ENCODE assay signal across 13 cellular contexts in the genomic region with DNA sequence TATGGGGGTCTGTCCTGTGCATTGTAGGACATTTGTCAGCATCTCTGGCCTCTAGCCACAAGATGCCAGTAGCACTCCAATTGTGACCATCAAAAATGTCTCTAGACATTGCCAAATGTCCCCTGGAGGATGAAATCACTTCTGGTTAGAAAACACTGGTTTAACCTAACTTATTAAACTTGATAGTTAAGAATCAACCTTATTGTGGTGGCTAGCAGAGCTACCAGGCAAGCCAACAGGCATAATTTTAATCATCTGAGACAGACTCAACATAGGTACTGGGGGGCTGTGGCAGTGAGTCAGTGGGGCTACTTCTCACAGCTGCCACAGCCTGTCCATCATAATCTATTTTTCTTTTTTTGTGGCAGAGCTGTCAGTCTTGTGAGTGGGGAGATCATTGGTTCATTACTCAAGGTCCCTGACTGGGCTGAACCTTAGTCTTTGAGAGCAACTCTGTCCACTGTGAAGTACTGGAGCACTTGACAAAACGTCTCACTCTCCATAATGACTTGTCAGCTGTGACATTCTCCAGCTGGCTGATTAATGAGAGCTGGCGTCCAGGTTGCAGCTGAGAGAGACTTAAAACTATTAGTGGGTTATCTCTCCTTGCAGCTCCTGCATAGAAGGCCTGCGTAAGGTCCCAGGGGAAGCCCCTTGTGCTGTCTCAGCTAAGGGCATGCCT.
DNase-seq lines count a peak whose midpoint lies in the region; ATAC-seq and TF ChIP-seq lines count a peak whose summit lies in the region.
"Had no signal": no experiment of that assay in that cellular context is flagged by ENCODE, and none has a peak within 500 bp of the region (broad histone marks: within the 10 kb centered on the region; RNA-seq: fewer than 3 reads in every experiment).

No MANE protein-coding gene starts in this region.

- no peaks in the 10 kb centered on the region for H3F3A ChIP-seq in PC-3 (ENCODE audit: low read length, unreplicated experiment)

- no peak for TF ChIP-seq POLR2A in ovary (IDR thresholded peaks at IDR 0.05)

- H3K4me3 ChIP-seq in PC-3 (ENCODE audit: low read length) (no peak overlapping the region), ovary (no peak overlapping the region)
- H3K4me3 ChIP-seq: smooth muscle cell had no signal

- H3K4me1 ChIP-seq in PC-3 (ENCODE audit: insufficient read depth, low read length) (peaks cover 24% of the 10 kb centered on the region), ovary (ENCODE audit: insufficient read depth) (peaks cover 11% of the 10 kb centered on the region)

- H2AFZ ChIP-seq in PC-3 (ENCODE audit: low read length) = no peak overlapping the region

- DNase-seq in NCI-H1417 (lab: John Stamatoyannopoulos, UW) (peak in 2 of 3 experiments; percentile 10 to 65), NCI-H1417 treated with DMSO at 0.1 percent for 48 hours (lab: John Stamatoyannopoulos, UW) (no peak), PC-3 (no peak), glomerular visceral epithelial cell (ENCODE audit: extremely low spot score) (peak; percentile 86), retina (peak; percentile 61), ovary (no peak), NCI-H446 (lab: John Stamatoyannopoulos, UW) (no peak)
- no peak for DNase-seq in activated CD8-positive, alpha-beta memory T cell treated with anti-CD3 and anti-CD28 coated beads, Interleukin-2, amount 50 U/mL, for 48 hours
- DNase-seq: activated T-cell treated with anti-CD3 and anti-CD28 coated beads, Interleukin-2, amount 50 U/mL, for 24 hours; cortex of kidney; H7; NCI-H2081 had no signal

- H3K36me3 ChIP-seq in PC-3 (ENCODE audit: low read depth, low read length) (no peaks in the 10 kb centered on the region), ovary (no peaks in the 10 kb centered on the region)

- no peak for TF ChIP-seq EP300 in ovary (IDR thresholded peaks at IDR 0.05)

- no peak overlapping the region for H3K4me2 ChIP-seq in PC-3 (ENCODE audit: low read length)
- H3K4me2 ChIP-seq: smooth muscle cell had no signal

- TF ChIP-seq CTCF in PC-3 (conservative IDR thresholded peaks at IDR 0.05; ENCODE audit: low read depth, low read length) = 0 out of 2 replicates have a peak, but pooled peaks have one; percentile 19
- no peak for TF ChIP-seq CTCF in ovary (IDR thresholded peaks at IDR 0.05)

- no peak overlapping the region for H3K9ac ChIP-seq in PC-3 (ENCODE audit: low read length)

- H3K9me3 ChIP-seq in PC-3 (ENCODE audit: low read length) = no peaks in the 10 kb centered on the region
- no peaks in the 10 kb centered on the region for H3K9me3 ChIP-seq in ovary

- no peak overlapping the region for H3K27ac ChIP-seq in PC-3 (ENCODE audit: low read length)
- no peak overlapping the region for H3K27ac ChIP-seq in ovary

- CTCF ChIA-PET in PC-3 (lab: Charles Lee) = no interaction called here

- POLR2A ChIA-PET in PC-3 (lab: Charles Lee; ENCODE audit: unreplicated experiment) = no interaction called here

- no peaks in the 10 kb centered on the region for H3K9me2 ChIP-seq in PC-3 (replicated peaks; ENCODE audit: low read length)

- no peak for ATAC-seq in PC-3

- WGBS in ovary, 3 donors = 61 to 70% (median 70%) methylated on average over 3 of the region's 3 CpGs

- H3K79me2 ChIP-seq in PC-3 (ENCODE audit: low read length) = no peaks in the 10 kb centered on the region

- H3K27me3 ChIP-seq in PC-3 (ENCODE audit: low read length) (no peaks in the 10 kb centered on the region), ovary (no peaks in the 10 kb centered on the region)

- H4K20me1 ChIP-seq in PC-3 (ENCODE audit: low read length) = no peaks in the 10 kb centered on the region

- BruUV-seq in PC-3 (replicated peaks; lab: Mats Ljungman, UMichigan) = no TSS peak

- intact Hi-C loops in PC-3 (cut with micrococcal nuclease) (no loop called here), ovary (cut with DNase I) (no loop called here)

Comparison
In these comparisons a context has a peak if more than half of its experiments do, and no peak if none do; other contexts are left out.
1. DNase-seq: peak in NCI-H1417 (2 of 3), glomerular visceral epithelial cell (single experiment) and retina (single experiment); none in NCI-H1417 treated with DMSO at 0.1 percent for 48 hours (single experiment), PC-3 (single experiment), ovary (0 of 5), NCI-H446 (0 of 2) and activated CD8-positive, alpha-beta memory T cell treated with anti-CD3 and anti-CD28 coated beads, Interleukin-2, amount 50 U/mL, for 48 hours (single experiment).